Comparison of ENCODE assay signal across 16 cellular contexts in genomic region chr3:129185774-129186173, GRCh38. TPM values are rescaled to one million over a fixed set of nuclear protein-coding genes. Genes with fewer than 3 reads are reported as not detected.
DNase-seq lines count a peak whose midpoint lies in the region; ATAC-seq, FAIRE-seq and TF ChIP-seq lines count a peak whose summit lies in the region.
"Had no signal": no experiment of that assay in that cellular context is flagged by ENCODE, and none has a peak within 500 bp of the region (broad histone marks: within the 10 kb centered on the region; RNA-seq: fewer than 3 reads in every experiment).

No MANE protein-coding gene starts in this region.

- H3K36me3 ChIP-seq in BE2C: peaks cover 20% of the 10 kb centered on the region

- H3K4me1 ChIP-seq in BE2C: no peaks in the 10 kb centered on the region

- peaks cover 30% of the 10 kb centered on the region for H3K36me3 Mint-ChIP-seq in stimulated activated naive CD8-positive, alpha-beta T cell treated with anti-CD3 and anti-CD28 coated beads, Interleukin-15, Interleukin-2, amounts not matched to agents 100 ng/mL and 50 ng/mL, for 24 hours (ENCODE audit: low read depth)
- H3K36me3 Mint-ChIP-seq in T-helper 17 cell (ENCODE audit: low read depth): peaks cover 2% of the 10 kb centered on the region
- H3K36me3 Mint-ChIP-seq in memory B cell: peaks cover 7% of the 10 kb centered on the region

- peaks cover 36% of the 10 kb centered on the region for H3K4me1 Mint-ChIP-seq in stimulated activated naive CD8-positive, alpha-beta T cell treated with anti-CD3 and anti-CD28 coated beads, Interleukin-15, Interleukin-2, amounts not matched to agents 100 ng/mL and 50 ng/mL, for 24 hours (ENCODE audit: low read depth)
- H3K4me1 Mint-ChIP-seq in stimulated activated naive CD8-positive, alpha-beta T cell treated with anti-CD3 and anti-CD28 coated beads, Interleukin-15, amount 100 ng/mL, for 72 hours: peaks cover 36% of the 10 kb centered on the region
- H3K4me1 Mint-ChIP-seq in T-helper 17 cell: peaks cover 14% of the 10 kb centered on the region
- H3K4me1 Mint-ChIP-seq in memory B cell: peaks cover 11% of the 10 kb centered on the region

- ATAC-seq in stimulated activated naive CD8-positive, alpha-beta T cell treated with anti-CD3 and anti-CD28 coated beads, Interleukin-15, amount 100 ng/mL, for 72 hours: no peak
- ATAC-seq in T-helper 17 cell (no peak), memory B cell (ENCODE audit: low read depth) (no peak), GM21619 (IDR thresholded peaks at IDR 0.05; ENCODE audit: unreplicated experiment) (no peak)
- ATAC-seq: sciatic nerve; stimulated activated naive CD8-positive, alpha-beta T cell treated with anti-CD3 and anti-CD28 coated beads, Interleukin-15, Interleukin-2, amounts not matched to agents 100 U/mL and 50 U/mL, for 24 hours had no signal

- no peak overlapping the region for H3K4me3 ChIP-seq in BE2C (ENCODE audit: low read depth, low read length)

- no peaks in the 10 kb centered on the region for H3K9me3 ChIP-seq in T-helper 17 cell (ENCODE audit: control insufficient read depth, low read length, poor library complexity, severe bottlenecking)
- no peaks in the 10 kb centered on the region for H3K9me3 ChIP-seq in BE2C

- FAIRE-seq in RCC 7860 (lab: Jason Lieb, UNC): no peak
- FAIRE-seq: G401.6 had no signal

- H3K27ac Mint-ChIP-seq in stimulated activated naive CD8-positive, alpha-beta T cell treated with anti-CD3 and anti-CD28 coated beads, Interleukin-15, Interleukin-2, amounts not matched to agents 100 ng/mL and 50 ng/mL, for 24 hours: no peak overlapping the region
- peak overlapping the region in 1 of 2 donors; percentile 76 for H3K27ac Mint-ChIP-seq in stimulated activated naive CD8-positive, alpha-beta T cell treated with anti-CD3 and anti-CD28 coated beads, Interleukin-15, amount 100 ng/mL, for 72 hours
- H3K27ac Mint-ChIP-seq in T-helper 17 cell: peak overlapping the region; percentile 57
- no peak overlapping the region for H3K27ac Mint-ChIP-seq in memory B cell

- H3K4me3 Mint-ChIP-seq in stimulated activated naive CD8-positive, alpha-beta T cell treated with anti-CD3 and anti-CD28 coated beads, Interleukin-15, Interleukin-2, amounts not matched to agents 100 ng/mL and 50 ng/mL, for 24 hours: peak overlapping the region; percentile 96
- H3K4me3 Mint-ChIP-seq in stimulated activated naive CD8-positive, alpha-beta T cell treated with anti-CD3 and anti-CD28 coated beads, Interleukin-15, amount 100 ng/mL, for 72 hours: peak overlapping the region in 1 of 2 donors; percentile 21
- no peak overlapping the region for H3K4me3 Mint-ChIP-seq in T-helper 17 cell
- peak overlapping the region; percentile 24 for H3K4me3 Mint-ChIP-seq in memory B cell

- TF ChIP-seq CTCF in BE2C (IDR thresholded peaks at IDR 0.05; ENCODE audit: low read depth, low read length): no peak

- H3K27me3 Mint-ChIP-seq in stimulated activated naive CD8-positive, alpha-beta T cell treated with anti-CD3 and anti-CD28 coated beads, Interleukin-15, Interleukin-2, amounts not matched to agents 100 ng/mL and 50 ng/mL, for 24 hours: no peaks in the 10 kb centered on the region
- no peaks in the 10 kb centered on the region for H3K27me3 Mint-ChIP-seq in stimulated activated naive CD8-positive, alpha-beta T cell treated with anti-CD3 and anti-CD28 coated beads, Interleukin-15, amount 100 ng/mL, for 72 hours
- H3K27me3 Mint-ChIP-seq in T-helper 17 cell (no peaks in the 10 kb centered on the region), memory B cell (no peaks in the 10 kb centered on the region)

- no peaks in the 10 kb centered on the region for H3K27me3 ChIP-seq in BE2C

- DNase-seq in stimulated activated naive CD8-positive, alpha-beta T cell treated with anti-CD3 and anti-CD28 coated beads, Interleukin-15, amount 100 ng/mL, for 72 hours: no peak
- no peak for DNase-seq in T-helper 17 cell
- no peak for DNase-seq in memory B cell (ENCODE audit: low spot score in 2 of 2)
- no peak for DNase-seq in BE2C
- no peak for DNase-seq in RCC 7860 (ENCODE audit: low spot score)
- DNase-seq in NCI-H2029 (lab: John Stamatoyannopoulos, UW): no peak
- DNase-seq: effector CD8-positive, alpha-beta T cell; foreskin fibroblast; NCI-H1436 treated with DMSO at 0.1 percent for 48 hours; NCI-H69; stimulated activated naive CD8-positive, alpha-beta T cell treated with anti-CD3 and anti-CD28 coated beads, Interleukin-15, Interleukin-2, amounts not matched to agents 100 U/mL and 50 U/mL, for 24 hours; WERI-Rb-1 had no signal

- no peaks in the 10 kb centered on the region for H3K9me3 Mint-ChIP-seq in stimulated activated naive CD8-positive, alpha-beta T cell treated with anti-CD3 and anti-CD28 coated beads, Interleukin-15, Interleukin-2, amounts not matched to agents 100 ng/mL and 50 ng/mL, for 24 hours
- H3K9me3 Mint-ChIP-seq in stimulated activated naive CD8-positive, alpha-beta T cell treated with anti-CD3 and anti-CD28 coated beads, Interleukin-15, amount 100 ng/mL, for 72 hours: no peaks in the 10 kb centered on the region
- H3K9me3 Mint-ChIP-seq in memory B cell: no peaks in the 10 kb centered on the region

RNA-seq across cellular contexts. Expression of gene CNBP, which starts 2.1 kb away (rescaled TPM):
- 100 to 1,000 TPM; 253 to 276 TPM for total RNA-seq in T-helper 17 cell
- polyA plus RNA-seq in BE2C (2012; ENCODE audit: insufficient read depth, insufficient read length, low read depth): 597 TPM

RNA-seq across cellular contexts. Expression of gene ISY1, which starts 24.9 kb away (rescaled TPM):
- 10 to 100 TPM; 39.0 TPM for total RNA-seq in T-helper 17 cell
- polyA plus RNA-seq in BE2C (2012; ENCODE audit: insufficient read depth, insufficient read length, low read depth): 95.0 TPM
